Comparison of ENCODE assay signal across 21 cellular contexts in the genomic region with DNA sequence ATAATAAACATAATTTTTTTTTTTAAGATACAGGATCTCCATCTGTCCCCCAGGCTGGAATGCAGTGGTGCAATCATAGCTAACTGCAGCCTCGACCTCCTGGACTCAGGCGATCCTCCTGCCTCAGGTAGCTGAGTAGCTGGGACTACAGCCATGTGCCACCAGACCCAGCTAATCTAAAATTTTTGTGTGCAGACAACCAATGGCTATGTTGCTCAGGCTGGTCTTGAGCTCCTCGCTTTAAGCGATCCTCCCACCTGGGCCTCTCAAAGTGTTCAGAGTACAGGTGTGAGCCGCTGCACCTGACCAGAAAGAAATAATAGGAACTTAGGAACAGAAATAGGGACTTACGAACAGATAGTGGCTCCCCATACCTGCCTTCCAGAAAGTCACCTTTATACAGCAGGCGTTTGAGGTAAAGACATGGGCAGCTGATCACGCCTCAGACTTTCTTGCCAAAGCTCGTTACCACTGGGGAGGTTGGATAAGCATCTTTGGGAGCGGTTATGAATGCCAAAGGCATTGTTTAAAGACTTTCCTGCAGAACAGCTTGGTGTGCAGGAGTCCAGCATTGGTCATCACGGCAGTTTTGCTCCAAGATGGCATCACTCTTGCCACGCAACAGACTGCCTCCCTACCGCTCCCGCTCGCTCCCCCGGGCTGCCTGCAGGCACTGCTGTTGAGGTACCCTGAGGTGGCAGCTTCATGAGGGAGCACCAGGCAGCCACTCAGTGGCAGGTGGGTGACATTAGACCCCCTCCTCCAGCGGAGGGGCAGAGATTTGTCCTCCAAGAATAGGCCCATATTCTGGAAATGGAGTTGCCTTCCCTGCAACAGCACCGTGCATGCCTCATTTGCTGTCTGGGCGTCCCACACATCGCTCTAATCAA.
"Had no signal": no experiment of that assay in that cellular context is flagged by ENCODE, and none has a peak within 500 bp of the region (broad histone marks: within the 10 kb centered on the region; RNA-seq: fewer than 3 reads in every experiment).

No MANE protein-coding gene starts in this region.

- H3K27me3 ChIP-seq: hepatocyte, vagina had no signal

- H3K9ac ChIP-seq: neural progenitor cell had no signal

- H3K4me2 ChIP-seq: hepatocyte, neural progenitor cell had no signal

- H3K9me3 ChIP-seq: esophagus muscularis mucosa, gastroesophageal sphincter, heart left ventricle, left ventricle myocardium inferior, psoas muscle, spleen, transverse colon, vagina had no signal

- H3K36me3 ChIP-seq: esophagus muscularis mucosa, gastroesophageal sphincter, heart left ventricle, left ventricle myocardium inferior, neural progenitor cell, transverse colon, vagina had no signal

- H3K4me3 ChIP-seq: coronary artery, esophagus muscularis mucosa, gastroesophageal sphincter, heart left ventricle, hepatocyte, left ventricle myocardium inferior, lung, neural progenitor cell, psoas muscle, skin epidermis, spleen, transverse colon, vagina had no signal

- H3K27ac ChIP-seq: coronary artery, esophagus muscularis mucosa, foreskin keratinocyte, gastroesophageal sphincter, heart left ventricle, hepatocyte, left ventricle myocardium inferior, neural progenitor cell, psoas muscle, skin epidermis, spleen, transverse colon, vagina had no signal

- H3K4me1 ChIP-seq: foreskin keratinocyte, gastroesophageal sphincter, heart left ventricle, left ventricle myocardium inferior, psoas muscle, transverse colon, vagina had no signal

- H3K79me2 ChIP-seq: hepatocyte had no signal

- ATAC-seq: foreskin keratinocyte; gastroesophageal sphincter; naive thymus-derived CD4-positive, alpha-beta T cell; right cardiac atrium; stimulated activated naive B cell treated with anti-CD40 and anti-IgM and Interleukin-4, amounts not matched to agents 10 μg/mL and 1 μg/mL and 100 μg/mL, for 72 hours had no signal

- DNase-seq: dermis blood vessel endothelial cell; effector memory CD4-positive, alpha-beta T cell; foreskin keratinocyte; heart left ventricle; left cardiac atrium; left ventricle myocardium inferior; naive thymus-derived CD4-positive, alpha-beta T cell; nucleus accumbens; psoas muscle; right cardiac atrium; spleen; stimulated activated naive B cell treated with anti-CD40 and anti-IgM and Interleukin-4, amounts not matched to agents 10 μg/mL and 1 μg/mL and 100 μg/mL, for 72 hours; transverse colon had no signal

- H2AFZ ChIP-seq: hepatocyte had no signal
